In genomic region chr19:7923295-7924191, GRCh38 we compare ENCODE assay signal across 11 cellular contexts. TPM values are rescaled to one million over a fixed set of nuclear protein-coding genes. Genes with fewer than 3 reads are reported as not detected.
DNase-seq lines count a peak whose midpoint lies in the region; ATAC-seq and TF ChIP-seq lines count a peak whose summit lies in the region.
"Had no signal": no experiment of that assay in that cellular context is flagged by ENCODE, and none has a peak within 500 bp of the region (broad histone marks: within the 10 kb centered on the region; RNA-seq: fewer than 3 reads in every experiment).

No MANE protein-coding gene starts in this region.

- no peaks in the 10 kb centered on the region for H3K36me3 Mint-ChIP-seq in activated naive CD8-positive, alpha-beta T cell treated with anti-CD3 and anti-CD28 coated beads, Interleukin-2, amount 10 ng/mL, durations not matched to agents 7 days and 5 days
- peaks cover 1% of the 10 kb centered on the region for H3K36me3 Mint-ChIP-seq in activated naive CD8-positive, alpha-beta T cell treated with anti-CD3 and anti-CD28 coated beads, Interleukin-2, amount 50 U/mL, for 24 hours (ENCODE audit: low read depth)

- no peaks in the 10 kb centered on the region for H3K9me3 Mint-ChIP-seq in activated naive CD8-positive, alpha-beta T cell treated with anti-CD3 and anti-CD28 coated beads, Interleukin-2, amount 10 ng/mL, durations not matched to agents 7 days and 5 days
- no peaks in the 10 kb centered on the region for H3K9me3 Mint-ChIP-seq in activated naive CD8-positive, alpha-beta T cell treated with anti-CD3 and anti-CD28 coated beads, Interleukin-2, amount 50 U/mL, for 24 hours

- H3K36me3 ChIP-seq in muscle layer of colon (ENCODE audit: insufficient read depth, low read length) (peaks cover 16% of the 10 kb centered on the region), uterus (no peaks in the 10 kb centered on the region)

- no peak for DNase-seq in activated naive CD8-positive, alpha-beta T cell treated with anti-CD3 and anti-CD28 coated beads, Interleukin-2, amount 10 ng/mL, durations not matched to agents 7 days and 5 days
- DNase-seq in activated naive CD8-positive, alpha-beta T cell treated with anti-CD3 and anti-CD28 coated beads, Interleukin-2, amount 50 U/mL, for 24 hours: no peak
- peak; percentile 74 to 84 for DNase-seq in uterus
- DNase-seq in NCI-H146 treated with DMSO at 0.1 percent for 48 hours (lab: John Stamatoyannopoulos, UW; ENCODE audit: unreplicated experiment): no peak
- DNase-seq in DMS53 treated with DMSO at 0.1 percent for 48 hours (lab: John Stamatoyannopoulos, UW; ENCODE audit: unreplicated experiment): no peak
- DNase-seq: activated CD4-positive, alpha-beta T cell treated with anti-CD3 and anti-CD28 coated beads for 48 hours; hippocampal formation; NCI-H1436 had no signal

- no peak overlapping the region for H3K9ac ChIP-seq in muscle layer of colon (ENCODE audit: low read length)

- TF ChIP-seq CTCF in uterus (IDR thresholded peaks at IDR 0.05): no peak

- H3K27ac Mint-ChIP-seq in activated naive CD8-positive, alpha-beta T cell treated with anti-CD3 and anti-CD28 coated beads, Interleukin-2, amount 10 ng/mL, durations not matched to agents 7 days and 5 days: no peak overlapping the region
- no peak overlapping the region for H3K27ac Mint-ChIP-seq in activated naive CD8-positive, alpha-beta T cell treated with anti-CD3 and anti-CD28 coated beads, Interleukin-2, amount 50 U/mL, for 24 hours

- H3K9me3 ChIP-seq in muscle layer of colon (ENCODE audit: low read length): no peaks in the 10 kb centered on the region
- no peaks in the 10 kb centered on the region for H3K9me3 ChIP-seq in uterus
- H3K9me3 ChIP-seq: adrenal gland had no signal

- H3K4me1 ChIP-seq in muscle layer of colon (ENCODE audit: insufficient read depth, low read length) (peaks cover 57% of the 10 kb centered on the region), uterus (peaks cover 27 to 42% of the 10 kb centered on the region in 2 donors)

- intact Hi-C loops in uterus (cut with DNase I; ENCODE audit: low total_unique reads): no loop called here

- H3K27me3 ChIP-seq in muscle layer of colon (ENCODE audit: control insufficient read depth in 1 of 2, insufficient read depth in 2 of 2, low read length in 2 of 2) (peaks cover 2 to 13% of the 10 kb centered on the region in 2 donors), uterus (no peaks in the 10 kb centered on the region)

- peak overlapping the region; percentile 28 for H3K4me3 Mint-ChIP-seq in activated naive CD8-positive, alpha-beta T cell treated with anti-CD3 and anti-CD28 coated beads, Interleukin-2, amount 10 ng/mL, durations not matched to agents 7 days and 5 days
- H3K4me3 Mint-ChIP-seq in activated naive CD8-positive, alpha-beta T cell treated with anti-CD3 and anti-CD28 coated beads, Interleukin-2, amount 50 U/mL, for 24 hours: no peak overlapping the region

- ATAC-seq in activated naive CD8-positive, alpha-beta T cell treated with anti-CD3 and anti-CD28 coated beads, Interleukin-2, amount 10 ng/mL, durations not matched to agents 7 days and 5 days (ENCODE audit: low read depth): no peak
- no peak for ATAC-seq in activated naive CD8-positive, alpha-beta T cell treated with anti-CD3 and anti-CD28 coated beads, Interleukin-2, amount 50 U/mL, for 24 hours

- POLR2A ChIA-PET in activated naive CD8-positive, alpha-beta T cell treated with anti-CD3 and anti-CD28 coated beads, Interleukin-2, amount 10 ng/mL, durations not matched to agents 7 days and 5 days (lab: Charles Lee): interaction anchor here (0.9 to 1.0 kb wide), 2 partner anchors 20 to 54 kb away, joined by 3 to 4 read pairs; partner anchors contain the start of gene MAP2K7

- peak overlapping the region; percentile 89 for H3K27ac ChIP-seq in muscle layer of colon (ENCODE audit: low read depth, low read length)
- H3K27ac ChIP-seq in uterus: peak overlapping the region; percentile 88 to 99
- H3K27ac ChIP-seq: adrenal gland had no signal

- H3K27me3 Mint-ChIP-seq in activated naive CD8-positive, alpha-beta T cell treated with anti-CD3 and anti-CD28 coated beads, Interleukin-2, amount 10 ng/mL, durations not matched to agents 7 days and 5 days: peaks cover 14% of the 10 kb centered on the region
- H3K27me3 Mint-ChIP-seq in activated naive CD8-positive, alpha-beta T cell treated with anti-CD3 and anti-CD28 coated beads, Interleukin-2, amount 50 U/mL, for 24 hours: peaks cover 13% of the 10 kb centered on the region

- H3K4me3 ChIP-seq in muscle layer of colon (ENCODE audit: low read depth in 1 of 2, low read length in 2 of 2) (peak overlapping the region in 1 of 2 donors; percentile 49), uterus (peak overlapping the region; percentile 9 to 53)
- H3K4me3 ChIP-seq: lung had no signal

- peaks cover 17% of the 10 kb centered on the region for H3K4me1 Mint-ChIP-seq in activated naive CD8-positive, alpha-beta T cell treated with anti-CD3 and anti-CD28 coated beads, Interleukin-2, amount 10 ng/mL, durations not matched to agents 7 days and 5 days
- peaks cover 28% of the 10 kb centered on the region for H3K4me1 Mint-ChIP-seq in activated naive CD8-positive, alpha-beta T cell treated with anti-CD3 and anti-CD28 coated beads, Interleukin-2, amount 50 U/mL, for 24 hours

- peak in 1 of 2 donors; percentile 22 for TF ChIP-seq POLR2A in uterus (IDR thresholded peaks at IDR 0.05)

RNA-seq across cellular contexts. Expression of gene CTXN1, which starts 2.4 kb away (rescaled TPM):
- not detected for total RNA-seq in activated naive CD8-positive, alpha-beta T cell treated with anti-CD3 and anti-CD28 coated beads, Interleukin-2, amount 10 ng/mL, durations not matched to agents 7 days and 5 days
- total RNA-seq in uterus: 10 to 100 TPM in 2 of 4 donors, 1 to 10 TPM in 1, not detected in 1; 7.2 to 47.1 (median 14.9) TPM

RNA-seq across cellular contexts. Expression of gene SNAPC2, which starts 3.4 kb away (rescaled TPM):
- total RNA-seq in activated naive CD8-positive, alpha-beta T cell treated with anti-CD3 and anti-CD28 coated beads, Interleukin-2, amount 10 ng/mL, durations not matched to agents 7 days and 5 days: 10 to 100 TPM; 18.3 to 20.7 TPM
- total RNA-seq in uterus: 10 to 100 TPM; 11.8 to 66.8 (median 19.0) TPM

RNA-seq across cellular contexts. Expression of gene TGFBR3L, which starts 8.9 kb away (rescaled TPM):
- total RNA-seq in activated naive CD8-positive, alpha-beta T cell treated with anti-CD3 and anti-CD28 coated beads, Interleukin-2, amount 10 ng/mL, durations not matched to agents 7 days and 5 days: 1 to 10 TPM; 2.2 to 3.6 TPM
- 1 to 10 TPM in 1 of 4 donors, not detected in 3; 5.2 TPM for total RNA-seq in uterus

RNA-seq across cellular contexts. Expression of gene MAP2K7, which starts 19.9 kb away (rescaled TPM):
- 10 to 100 TPM; 46.8 to 46.9 TPM for total RNA-seq in activated naive CD8-positive, alpha-beta T cell treated with anti-CD3 and anti-CD28 coated beads, Interleukin-2, amount 10 ng/mL, durations not matched to agents 7 days and 5 days
- 10 to 100 TPM in 2 of 4 donors, 1 to 10 TPM in 1, under 1 TPM in 1; 0.59 to 40.2 (median 9.4) TPM for total RNA-seq in uterus

RNA-seq across cellular contexts. Expression of gene TIMM44, which starts 19.9 kb away (rescaled TPM):
- total RNA-seq in activated naive CD8-positive, alpha-beta T cell treated with anti-CD3 and anti-CD28 coated beads, Interleukin-2, amount 10 ng/mL, durations not matched to agents 7 days and 5 days: 10 to 100 TPM; 66.6 to 67.8 TPM
- total RNA-seq in uterus: 100 to 1,000 TPM in 1 of 4 donors, 10 to 100 TPM in 3; 41.1 to 117 (median 62.9) TPM

Comparison
In these comparisons a context has a peak if more than half of its experiments do, and no peak if none do; other contexts are left out.
1. DNase-seq: peak in uterus (2 of 2); none in activated naive CD8-positive, alpha-beta T cell treated with anti-CD3 and anti-CD28 coated beads, Interleukin-2, amount 10 ng/mL, durations not matched to agents 7 days and 5 days (single experiment), activated naive CD8-positive, alpha-beta T cell treated with anti-CD3 and anti-CD28 coated beads, Interleukin-2, amount 50 U/mL, for 24 hours (single experiment), NCI-H146 treated with DMSO at 0.1 percent for 48 hours (single experiment) and DMS53 treated with DMSO at 0.1 percent for 48 hours (single experiment).